ENCODE assay signal across 1 cellular context in genomic region chr18:6683112-6683876, GRCh38.
TF ChIP-seq lines count a peak whose summit lies in the region.

No MANE protein-coding gene starts in this region.

TF ChIP-seq in endothelial cell of umbilical vein, 7 proteins besides CTCF, POLR2A, EP300 and RAD21 (continued from another document):
- TF ChIP-seq MAX (IDR thresholded peaks at IDR 0.05; ENCODE audit: insufficient read depth, insufficient read length) (no peak), EZH2 (IDR thresholded peaks at IDR 0.05; ENCODE audit: borderline replicate concordance, low read depth, low read length, severe bottlenecking) (no peak), MYC (IDR thresholded peaks at IDR 0.05; ENCODE audit: low read depth, low read length) (no peak)
